Comparison of ENCODE assay signal across 3 cellular contexts in the genomic region with DNA sequence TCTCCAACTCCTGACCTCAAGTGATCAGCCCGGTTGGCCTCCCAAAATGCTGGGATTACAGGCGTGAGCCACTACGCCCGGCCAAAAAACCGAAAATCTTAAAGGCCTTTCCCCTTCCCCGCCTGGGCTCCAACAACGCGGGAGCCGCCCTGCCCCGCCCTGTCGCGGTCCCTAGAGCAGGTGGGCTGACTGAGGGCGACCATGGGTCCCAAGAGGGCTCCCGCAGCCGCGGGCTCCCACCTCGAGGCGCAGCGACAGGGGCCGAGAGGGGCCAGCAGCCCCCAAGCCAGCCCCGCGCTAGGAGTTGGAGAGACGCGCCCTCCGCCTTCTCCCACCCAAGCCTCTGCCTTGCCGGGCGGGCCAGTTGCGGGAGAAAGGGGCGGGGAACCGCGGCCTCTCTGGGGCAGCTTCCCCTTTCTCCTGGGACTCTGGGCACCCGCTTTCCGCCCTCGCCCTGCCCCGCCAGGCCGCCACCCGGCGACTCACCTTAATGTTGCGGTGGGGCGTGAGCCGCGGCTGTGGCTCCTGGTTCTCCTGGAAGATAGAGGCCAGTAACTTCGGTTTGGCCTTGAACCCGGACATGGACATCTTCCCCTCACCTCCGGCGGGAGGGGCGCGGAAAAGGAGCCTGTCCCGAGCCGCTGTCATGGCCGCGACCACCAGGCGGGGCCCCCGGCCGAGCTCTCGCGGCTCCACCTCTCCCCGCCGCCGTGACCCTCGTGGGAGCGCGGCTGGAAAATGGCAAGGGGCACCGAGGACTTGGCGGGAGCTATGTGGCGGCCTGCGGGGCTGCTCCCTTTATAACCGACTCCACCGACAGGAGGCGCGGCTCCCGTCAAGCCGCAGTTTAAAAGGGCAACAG. TPM values are rescaled to one million over a fixed set of nuclear protein-coding genes. Genes with fewer than 3 reads are reported as not detected.
"Had no signal": no experiment of that assay in that cellular context is flagged by ENCODE, and none has a peak within 500 bp of the region (broad histone marks: within the 10 kb centered on the region; RNA-seq: fewer than 3 reads in every experiment).

No MANE protein-coding gene starts in this region.

RNA-seq across cellular contexts. Expression of a gene that starts 21.1 kb away (rescaled TPM):
- total RNA-seq: ascending aorta had no signal

RNA-seq across cellular contexts. Expression of a gene that starts 31.2 kb away (rescaled TPM):
- total RNA-seq: ascending aorta, stomach had no signal
- polyA plus RNA-seq: liver had no signal
